In genomic region chr20:18138639-18139583, GRCh38 we compare ENCODE assay signal across 8 cellular contexts. TPM values are rescaled to one million over a fixed set of nuclear protein-coding genes. Genes with fewer than 3 reads are reported as not detected.
DNase-seq lines count a peak whose midpoint lies in the region; ATAC-seq and TF ChIP-seq lines count a peak whose summit lies in the region.

No MANE protein-coding gene starts in this region.

- H3K9me3 Mint-ChIP-seq in CD14-positive monocyte = peaks cover 0 to 2% (median 0%) of the 10 kb centered on the region in 7 donors
- H3K9me3 Mint-ChIP-seq in naive thymus-derived CD8-positive, alpha-beta T cell = no peaks in the 10 kb centered on the region

- peaks cover 0 to 3% (median 2%) of the 10 kb centered on the region in 3 donors for H3K27me3 Mint-ChIP-seq in CD14-positive monocyte (ENCODE audit: low read depth in 3 of 3)
- H3K27me3 Mint-ChIP-seq in naive thymus-derived CD8-positive, alpha-beta T cell = no peaks in the 10 kb centered on the region

- peaks cover 24% of the 10 kb centered on the region for H3K79me2 ChIP-seq in MM.1S (ENCODE audit: low read length)

- peak overlapping the region; percentile 93 for H3K9ac ChIP-seq in MM.1S (ENCODE audit: low read length)

- 48 to 51% methylated on average over 7 of the region's 7 CpGs for WGBS in ectodermal cell, 2 experiments

- no peaks in the 10 kb centered on the region for H3K27me3 ChIP-seq in MM.1S (replicated peaks; ENCODE audit: insufficient read depth, low read length)
- H3K27me3 ChIP-seq in ectodermal cell (ENCODE audit: control insufficient read depth, insufficient read depth, low read length, poor library complexity, severe bottlenecking) = peaks cover 5% of the 10 kb centered on the region

- no peaks in the 10 kb centered on the region for H4K20me1 ChIP-seq in MM.1S (ENCODE audit: insufficient read depth, low read length)

- H3K4me2 ChIP-seq in MM.1S (ENCODE audit: low read depth, low read length) = peak overlapping the region; percentile 87

- POLR2A ChIA-PET in naive thymus-derived CD8-positive, alpha-beta T cell (lab: Charles Lee) = interaction anchor here (0.7 to 2.3 kb wide), 8 partner anchors 26 to 1913 kb away, joined by 3 to 44 read pairs (median 7); partner anchors contain the start of genes CFAP61, CRNKL1, RRBP1 and SEC23B

- peak overlapping the region; percentile 100 for H2AFZ ChIP-seq in MM.1S (ENCODE audit: low read length)

- no peaks in the 10 kb centered on the region for H3K9me2 ChIP-seq in MM.1S (replicated peaks; ENCODE audit: insufficient read depth, low read length)

- no peaks in the 10 kb centered on the region for H3K36me3 ChIP-seq in MM.1S (replicated peaks; ENCODE audit: insufficient read depth, low read length)
- peaks cover 7% of the 10 kb centered on the region for H3K36me3 ChIP-seq in ectodermal cell (ENCODE audit: control insufficient read depth, insufficient read depth, low read length)

- peak overlapping the region; percentile 8 to 85 (median 77) for H3K27ac Mint-ChIP-seq in CD14-positive monocyte
- H3K27ac Mint-ChIP-seq in naive thymus-derived CD8-positive, alpha-beta T cell = peak overlapping the region; percentile 52 to 99 (median 72)

- H3K27ac ChIP-seq in MM.1S (ENCODE audit: low read length) (peak overlapping the region; percentile 93; the same call in 1 of the 2 replicates), ectodermal cell (ENCODE audit: insufficient read depth, low read depth, low read length, poor library complexity, severe bottlenecking) (no peak overlapping the region)

- intact Hi-C loops in CD14-positive monocyte (cut with micrococcal nuclease) = loop anchor here (5.0 to 10.0 kb wide), 4 partner anchors 84 to 658 kb away; partner anchors contain the start of genes OVOL2 (in 1 of the 2) and ZNF133 (in 1 of the 2)

- DNase-seq in CD14-positive monocyte (ENCODE audit: low spot score) (no peak), MM.1S (no peak), NCI-H1436 treated with DMSO at 0.1 percent for 48 hours (lab: John Stamatoyannopoulos, UW) (no peak)
- DNase-seq in naive thymus-derived CD8-positive, alpha-beta T cell = no peak
- no peak for DNase-seq in stimulated activated CD4-positive, alpha-beta T cell treated with anti-CD3 and anti-CD28 coated beads, Interleukin-2, amount 100 ng/mL, for 24 hours

- no peaks in the 10 kb centered on the region for H3K9me3 ChIP-seq in MM.1S (replicated peaks; ENCODE audit: insufficient read depth, low read length)
- no peaks in the 10 kb centered on the region for H3K9me3 ChIP-seq in ectodermal cell (ENCODE audit: control insufficient read depth, low read length)

- peak overlapping the region; percentile 89 for H3K4me3 ChIP-seq in MM.1S (ENCODE audit: low read length)
- H3K4me3 ChIP-seq in ectodermal cell (ENCODE audit: insufficient read depth, low read depth, low read length) = peak overlapping the region; percentile 90

- peaks cover 12 to 17% of the 10 kb centered on the region in 2 donors for H3K36me3 Mint-ChIP-seq in CD14-positive monocyte
- H3K36me3 Mint-ChIP-seq in naive thymus-derived CD8-positive, alpha-beta T cell = peaks cover 0 to 17% (median 4%) of the 10 kb centered on the region in 3 donors

- H3K4me1 Mint-ChIP-seq in CD14-positive monocyte = peaks cover 26% of the 10 kb centered on the region
- H3K4me1 Mint-ChIP-seq in naive thymus-derived CD8-positive, alpha-beta T cell = peaks cover 23 to 43% (median 33%) of the 10 kb centered on the region in 4 donors

- TF ChIP-seq CTCF in CD14-positive monocyte (IDR thresholded peaks at IDR 0.05) (no peak), MM.1S (IDR thresholded peaks at IDR 0.05; ENCODE audit: low read length) (no peak)

- H3K4me1 ChIP-seq in MM.1S (ENCODE audit: low read length) (peaks cover 8% of the 10 kb centered on the region; the same call in 1 of the 2 replicates), ectodermal cell (ENCODE audit: control insufficient read depth, insufficient read depth, low read length) (peaks cover 10% of the 10 kb centered on the region)

- H3K4me3 Mint-ChIP-seq in CD14-positive monocyte = peak overlapping the region; percentile 94
- peak overlapping the region; percentile 63 to 95 (median 90) for H3K4me3 Mint-ChIP-seq in naive thymus-derived CD8-positive, alpha-beta T cell

- peaks cover 4% of the 10 kb centered on the region; the same call in 1 of the 2 replicates for H3F3A ChIP-seq in MM.1S (ENCODE audit: insufficient read depth, low read length)

- no peak for ATAC-seq in naive thymus-derived CD8-positive, alpha-beta T cell
- ATAC-seq in HG03565 (IDR thresholded peaks at IDR 0.05; ENCODE audit: unreplicated experiment) (no peak), HG03442 (IDR thresholded peaks at IDR 0.05; ENCODE audit: unreplicated experiment) (no peak)

RNA-seq across cellular contexts. Expression of gene KAT14, which starts 1.2 kb away (rescaled TPM):
- polyA plus RNA-seq in CD14-positive monocyte = 1 to 10 TPM; 3.4 to 5.7 TPM
- polyA plus RNA-seq in ectodermal cell (2013, experiment 1 of 4) = 42.4 TPM
- polyA plus RNA-seq in ectodermal cell (2013, experiment 2 of 4) = 39.3 TPM
- 26.7 TPM for polyA plus RNA-seq in ectodermal cell (2013, experiment 3 of 4)
- polyA plus RNA-seq in ectodermal cell (2013, experiment 4 of 4) = 30.0 TPM
- 10 to 100 TPM; 25.9 to 28.1 TPM for total RNA-seq in naive thymus-derived CD8-positive, alpha-beta T cell
- polyA plus RNA-seq in naive thymus-derived CD8-positive, alpha-beta T cell = 10 to 100 TPM; 20.3 to 24.7 (median 24.2) TPM

RNA-seq across cellular contexts. Expression of gene PET117, which starts 1.2 kb away (rescaled TPM):
- 10 to 100 TPM; 16.6 to 19.5 TPM for polyA plus RNA-seq in CD14-positive monocyte
- polyA plus RNA-seq in ectodermal cell (2013, experiment 1 of 4) = 24.8 TPM
- 31.6 TPM for polyA plus RNA-seq in ectodermal cell (2013, experiment 2 of 4)
- polyA plus RNA-seq in ectodermal cell (2013, experiment 3 of 4) = 22.6 TPM
- polyA plus RNA-seq in ectodermal cell (2013, experiment 4 of 4) = 26.5 TPM
- total RNA-seq in naive thymus-derived CD8-positive, alpha-beta T cell = 10 to 100 TPM; 19.0 to 22.5 TPM
- polyA plus RNA-seq in naive thymus-derived CD8-positive, alpha-beta T cell = 10 to 100 TPM; 32.4 to 41.4 (median 36.2) TPM
